In the genomic region with DNA sequence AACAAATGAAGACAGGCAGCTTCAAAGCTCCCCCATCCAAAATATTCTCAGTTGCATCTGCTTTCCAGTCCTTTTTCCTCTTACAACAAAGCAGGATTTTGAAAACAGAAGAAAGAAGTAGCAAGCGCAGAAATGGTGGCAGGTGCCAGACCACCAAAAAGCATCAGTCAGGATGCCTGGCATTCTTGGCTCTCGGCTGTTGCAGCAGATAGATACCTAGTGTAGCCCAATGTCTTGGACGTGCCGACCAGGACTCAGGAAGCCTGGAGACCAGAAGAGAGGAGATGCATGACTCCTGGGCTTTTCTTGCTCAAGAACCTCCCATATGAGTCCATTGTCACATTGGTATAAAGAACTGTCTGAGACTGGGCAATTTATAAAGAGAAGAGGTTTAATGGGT, we compare ENCODE assay signal across 22 cellular contexts.
"Had no signal": no experiment of that assay in that cellular context is flagged by ENCODE, and none has a peak within 500 bp of the region (broad histone marks: within the 10 kb centered on the region; RNA-seq: fewer than 3 reads in every experiment).

No MANE protein-coding gene starts in this region.

- H3K4me3 Mint-ChIP-seq: activated B cell treated with CpG ODN at 0.5 μM for 24 hours; activated naive CD8-positive, alpha-beta T cell; brain; effector memory CD8-positive, alpha-beta T cell; nephron progenitor cell; T-helper 2 cell treated with Interferon-gamma antibody and Interleukin-4, amounts not matched to agents 5 μg/mL and 100 μg/mL, for 36 hours had no signal

- H3K4me1 ChIP-seq: foreskin keratinocyte, left lung, pancreas, prostate gland had no signal

- H3K4me1 Mint-ChIP-seq: activated B cell treated with CpG ODN at 0.5 μM for 24 hours had no signal

- H3K27me3 ChIP-seq: foreskin keratinocyte had no signal

- ATAC-seq: effector memory CD8-positive, alpha-beta T cell; foreskin keratinocyte; left lung; pancreas had no signal

- H3K36me3 ChIP-seq: left lung, pancreas, prostate gland had no signal

- H3K4me3 ChIP-seq: left lung, lung, pancreas, prostate gland had no signal

- H3K36me3 Mint-ChIP-seq: activated naive CD8-positive, alpha-beta T cell; brain had no signal

- DNase-seq: activated B cell treated with CpG ODN at 0.5 μM for 24 hours; activated CD4-positive, alpha-beta T cell treated with anti-CD3 and anti-CD28 coated beads, Interleukin-2, amount 50 U/mL, for 4 hours; activated CD8-positive, alpha-beta memory T cell treated with anti-CD3 and anti-CD28 coated beads for 24 hours; activated effector memory CD4-positive, alpha-beta T cell treated with Interleukin-2 at 50 U/mL for 16 hours; activated naive CD4-positive, alpha-beta T cell treated with Interleukin-2 at 50 U/mL for 16 hours; anterior cingulate cortex; cortex of kidney; effector memory CD8-positive, alpha-beta T cell; erythroblast; foreskin keratinocyte; left lung; mesendoderm; nephron progenitor cell; pancreas; stimulated activated CD4-positive, alpha-beta T cell treated with anti-CD3 and anti-CD28 coated beads, Interleukin-2, amount 100 ng/mL, for 48 hours; stimulated activated naive CD4-positive, alpha-beta T cell treated with Interleukin-2 at 50 U/mL for 16 hours; trophoblast cell had no signal

- H3K27ac Mint-ChIP-seq: activated B cell treated with CpG ODN at 0.5 μM for 24 hours; activated naive CD8-positive, alpha-beta T cell; effector memory CD8-positive, alpha-beta T cell; nephron progenitor cell; T-helper 2 cell treated with Interferon-gamma antibody and Interleukin-4, amounts not matched to agents 5 μg/mL and 100 μg/mL, for 36 hours had no signal

- H3K9me3 Mint-ChIP-seq: activated B cell treated with CpG ODN at 0.5 μM for 24 hours; effector memory CD8-positive, alpha-beta T cell; T-helper 2 cell treated with Interferon-gamma antibody and Interleukin-4, amounts not matched to agents 5 μg/mL and 100 μg/mL, for 36 hours had no signal

- H3K9me3 ChIP-seq: left lung, pancreas, prostate gland had no signal

- H3K27ac ChIP-seq: foreskin keratinocyte, left lung, pancreas, prostate gland had no signal
